8 cellular contexts compared by ENCODE assay signal in genomic region chr13:45851171-45851889, GRCh38. TPM values are rescaled to one million over a fixed set of nuclear protein-coding genes. Genes with fewer than 3 reads are reported as not detected.
DNase-seq lines count a peak whose midpoint lies in the region; ATAC-seq and TF ChIP-seq lines count a peak whose summit lies in the region.

Gene SIAH3 (minus strand): TSS chr13:45851753. CDS start chr13:45851629, 124 bp downstream.

- ATAC-seq in activated B cell treated with CpG ODN at 0.5 μM for 24 hours (ENCODE audit: low read depth) (no peak), HG02970 (IDR thresholded peaks at IDR 0.05; ENCODE audit: low FRiP score, unreplicated experiment) (no peak), GM21737 (IDR thresholded peaks at IDR 0.05; ENCODE audit: unreplicated experiment) (no peak), left lobe of liver (no peak)

- TF ChIP-seq CTCF in activated B cell treated with CpG ODN at 0.5 μM for 24 hours (IDR thresholded peaks at IDR 0.05) (no peak), endothelial cell (IDR thresholded peaks at IDR 0.05; ENCODE audit: unreplicated experiment) (no peak), neural crest cell (conservative IDR thresholded peaks at IDR 0.05) (no peak)

- POLR2A ChIA-PET in activated B cell treated with CpG ODN at 0.5 μM for 24 hours (lab: Charles Lee), result no interaction called here

- H3K4me3 Mint-ChIP-seq in activated B cell treated with CpG ODN at 0.5 μM for 24 hours (peak within 1 kb of the TSS; percentile 71), endothelial cell (ENCODE audit: unreplicated experiment) (peak within 1 kb of the TSS; percentile 88), neural crest cell (peak within 1 kb of the TSS; percentile 87)

- H3K4me1 Mint-ChIP-seq in activated B cell treated with CpG ODN at 0.5 μM for 24 hours (peaks cover 32% of the 10 kb centered on the region), endothelial cell (ENCODE audit: unreplicated experiment) (peaks cover 32% of the 10 kb centered on the region), neural crest cell (peaks cover 35% of the 10 kb centered on the region)

- H3K36me3 Mint-ChIP-seq in activated B cell treated with CpG ODN at 0.5 μM for 24 hours (ENCODE audit: low read depth) (no peaks in the 10 kb centered on the region), endothelial cell (ENCODE audit: low read depth, unreplicated experiment) (peaks cover 4% of the 10 kb centered on the region), neural crest cell (ENCODE audit: low read depth) (no peaks in the 10 kb centered on the region)

- DNase-seq in DMS 273 (lab: John Stamatoyannopoulos, UW; ENCODE audit: unreplicated experiment), result peak; percentile 71
- DNase-seq in activated B cell treated with CpG ODN at 0.5 μM for 24 hours, result no peak
- no peak for DNase-seq in endothelial cell (ENCODE audit: low spot score)
- no peak for DNase-seq in neural crest cell (ENCODE audit: low read depth, low spot score)
- DNase-seq in SKM-1 (lab: John Stamatoyannopoulos, UW; ENCODE audit: unreplicated experiment), result no peak
- no peak for DNase-seq in left lobe of liver (ENCODE audit: low spot score)

- intact Hi-C loops in activated B cell treated with CpG ODN at 0.5 μM for 24 hours (cut with micrococcal nuclease), result no loop called here

- CTCF ChIA-PET in activated B cell treated with CpG ODN at 0.5 μM for 24 hours (lab: Charles Lee), result no interaction called here

- H3K27me3 Mint-ChIP-seq in activated B cell treated with CpG ODN at 0.5 μM for 24 hours (peaks cover 55% of the 10 kb centered on the region), endothelial cell (ENCODE audit: unreplicated experiment) (peaks cover 7% of the 10 kb centered on the region), neural crest cell (ENCODE audit: low read depth) (peaks cover 64% of the 10 kb centered on the region)

- H3K27ac Mint-ChIP-seq in activated B cell treated with CpG ODN at 0.5 μM for 24 hours (no peak within 1 kb of the TSS), endothelial cell (ENCODE audit: unreplicated experiment) (no peak within 1 kb of the TSS), neural crest cell (ENCODE audit: unreplicated experiment) (no peak within 1 kb of the TSS)

- H3K9me3 Mint-ChIP-seq in activated B cell treated with CpG ODN at 0.5 μM for 24 hours, result peaks cover 5% of the 10 kb centered on the region
- H3K9me3 Mint-ChIP-seq in endothelial cell (ENCODE audit: unreplicated experiment), result no peaks in the 10 kb centered on the region
- peaks cover 2% of the 10 kb centered on the region for H3K9me3 Mint-ChIP-seq in neural crest cell

RNA-seq across cellular contexts. Expression of gene SIAH3, which starts in this region (rescaled TPM):
- total RNA-seq in activated B cell treated with CpG ODN at 0.5 μM for 24 hours (not detected in 2 replicates), endothelial cell (ENCODE audit: unreplicated experiment) (0.08 TPM), neural crest cell (0.36 and 0.42 TPM in 2 replicates), left lobe of liver (not detected)
